10 cellular contexts compared by ENCODE assay signal in genomic region chr16:4800290-4801041, GRCh38. TPM values are rescaled to one million over a fixed set of nuclear protein-coding genes. Genes with fewer than 3 reads are reported as not detected.
DNase-seq lines count a peak whose midpoint lies in the region; ATAC-seq, FAIRE-seq and TF ChIP-seq lines count a peak whose summit lies in the region.
"Had no signal": no experiment of that assay in that cellular context is flagged by ENCODE, and none has a peak within 500 bp of the region (broad histone marks: within the 10 kb centered on the region; RNA-seq: fewer than 3 reads in every experiment).

No MANE protein-coding gene starts in this region.

- peak overlapping the region; percentile 60 for H3K27ac ChIP-seq in GM12878 (ENCODE audit: control insufficient read depth, insufficient read depth)
- H3K27ac ChIP-seq in esophagus muscularis mucosa (replicated peaks in 1 of 4), result peak overlapping the region in 1 of 4 donors; percentile 87

- no peaks in the 10 kb centered on the region for H3K79me2 ChIP-seq in GM12878 (ENCODE audit: control insufficient read depth, insufficient read depth, low read length)

- no peak for TF ChIP-seq CTCF in GM12878 (IDR thresholded peaks at IDR 0.05 in 2 of 3, conservative IDR thresholded peaks at IDR 0.05 in 1 of 3; ENCODE audit: control insufficient read depth in 2 of 3, extremely low read depth in 1 of 3, insufficient read depth in 1 of 3, low read depth in 3 of 3, low read length in 3 of 3)
- TF ChIP-seq CTCF in esophagus muscularis mucosa (IDR thresholded peaks at IDR 0.05), result no peak

- TF ChIP-seq RAD21 in GM12878 (IDR thresholded peaks at IDR 0.05; ENCODE audit: insufficient read depth, low read depth, low read length), result no peak

- H3K4me3 ChIP-seq in GM12878 (peak overlapping the region; percentile 72), esophagus muscularis mucosa (no peak overlapping the region)

- peak overlapping the region; percentile 97 for H3K4me2 ChIP-seq in GM12878 (ENCODE audit: control insufficient read depth, insufficient read depth)

- SMC1A ChIA-PET in GM12878 (lab: Charles Lee; ENCODE audit: uncharacterized antibody, unreplicated experiment), result interaction anchor here (1.3 to 1.4 kb wide), 3 partner anchors 8 to 66 kb away, joined by 4 to 5 read pairs (median 4); partner anchors contain the start of genes ANKS3, DNAAF8 and ZNF500

- in situ Hi-C loops in GM12878 (cut with MboI), result no loop called here

- intact Hi-C loops in GM12878 (cut with micrococcal nuclease; ENCODE audit: unreplicated experiment) (loop anchor here (10.0 kb wide), 2 partner anchors 154 to 186 kb away; partner anchors contain the start of genes SEC14L5 and UBALD1), esophagus muscularis mucosa (cut with DNase I) (loop anchor here (5.0 kb wide), 3 partner anchors 33 to 68 kb away; partner anchors contain the start of genes ANKS3, DNAAF8, GLYR1 and UBN1)

- no peaks in the 10 kb centered on the region for H4K20me1 ChIP-seq in GM12878 (ENCODE audit: control insufficient read depth, insufficient read depth)

- CTCF ChIA-PET in GM12878 (lab: Yijun Ruan, JAX), result interaction anchor here (1.0 to 1.3 kb wide), 3 partner anchors 31 to 156 kb away, joined by 3 to 4 read pairs (median 3); no protein-coding TSS in a partner anchor

- H3K9me3 ChIP-seq in GM12878 (replicated peaks; ENCODE audit: control insufficient read depth, insufficient read depth, low read length), result no peaks in the 10 kb centered on the region
- H3K9me3 ChIP-seq in esophagus muscularis mucosa, result no peaks in the 10 kb centered on the region

- no peaks in the 10 kb centered on the region for H3K9me3 Mint-ChIP-seq in memory B cell

- H3K36me3 ChIP-seq in GM12878 (ENCODE audit: control insufficient read depth in 2 of 2, insufficient read depth in 2 of 2, low read length in 1 of 2) (peaks cover 0 to 3% of the 10 kb centered on the region in 2 experiments; a peak in 2 of 4 replicates), esophagus muscularis mucosa (peaks cover 9 to 71% (median 56%) of the 10 kb centered on the region in 4 donors)

- peaks cover 2% of the 10 kb centered on the region for H3K36me3 Mint-ChIP-seq in memory B cell

- TF ChIP-seq POLR2A in GM12878 (IDR thresholded peaks at IDR 0.05; ENCODE audit: low read depth, low read length) (peak; percentile 77), esophagus muscularis mucosa (IDR thresholded peaks at IDR 0.05; ENCODE audit: low read depth) (no peak)

- RAD21 ChIA-PET in GM12878 (lab: Charles Lee; ENCODE audit: unreplicated experiment), result interaction anchor here (1.0 to 1.2 kb wide), 2 partner anchors 32 to 66 kb away, joined by 5 to 6 read pairs; partner anchors contain the start of genes ANKS3 and DNAAF8

- H3K9ac ChIP-seq in GM12878 (ENCODE audit: control insufficient read depth, insufficient read depth, low read length), result peak overlapping the region; percentile 59

- DNase-seq in DMS153 treated with DMSO at 0.1 percent for 48 hours (lab: John Stamatoyannopoulos, UW; ENCODE audit: unreplicated experiment) (peak; percentile 79), Kasumi-1 (lab: John Stamatoyannopoulos, UW) (peak; percentile 57 to 62), GM12878 (ENCODE audit: low read depth, low spot score) (no peak), memory B cell (ENCODE audit: low spot score in 2 of 2) (no peak), esophagus muscularis mucosa (ENCODE audit: extremely low spot score) (no peak), cortex of kidney (lab: John Stamatoyannopoulos, UW) (no peak)
- no peak for DNase-seq in stimulated activated CD4-positive, alpha-beta T cell treated with anti-CD3 and anti-CD28 coated beads, Interleukin-4, amount 100 ng/mL, for 4 hours

- H3K27ac Mint-ChIP-seq in memory B cell, result no peak overlapping the region

- TF ChIP-seq EP300 in GM12878 (IDR thresholded peaks at IDR 0.05; ENCODE audit: borderline replicate concordance in 1 of 2, control insufficient read depth in 1 of 2, low read depth in 2 of 2, low read length in 2 of 2) (no peak; a peak in 1 of 4 replicates), esophagus muscularis mucosa (IDR thresholded peaks at IDR 0.05) (no peak)

- peaks cover 20% of the 10 kb centered on the region for H3K4me1 ChIP-seq in GM12878 (ENCODE audit: control insufficient read depth, insufficient read depth, low read length)
- H3K4me1 ChIP-seq in esophagus muscularis mucosa, result peaks cover 31 to 47% (median 45%) of the 10 kb centered on the region in 4 donors

- peaks cover 8% of the 10 kb centered on the region for H3K4me1 Mint-ChIP-seq in memory B cell

- no peaks in the 10 kb centered on the region for H3K27me3 ChIP-seq in GM12878 (replicated peaks in 1 of 2; ENCODE audit: control insufficient read depth in 2 of 2, insufficient read depth in 2 of 2, low read length in 1 of 2)
- H3K27me3 ChIP-seq in esophagus muscularis mucosa, result no peaks in the 10 kb centered on the region

- peak overlapping the region; percentile 79 for H2AFZ ChIP-seq in GM12878 (ENCODE audit: control insufficient read depth, low read depth, low read length)

- ATAC-seq in GM12878 (peak; percentile 44), memory B cell (ENCODE audit: low read depth) (no peak), HG03565 (IDR thresholded peaks at IDR 0.05; ENCODE audit: unreplicated experiment) (no peak)

- POLR2A ChIA-PET in GM12878 (lab: Charles Lee), result interaction anchor here (1.7 to 2.1 kb wide), 2 partner anchors 32 to 66 kb away, joined by 5 to 8 read pairs; partner anchors contain the start of genes ANKS3 and DNAAF8

- H3K27me3 Mint-ChIP-seq in memory B cell, result no peaks in the 10 kb centered on the region

- peak overlapping the region; percentile 24 for H3K4me3 Mint-ChIP-seq in memory B cell

- peak; percentile 65 for FAIRE-seq in GM12878 (lab: Jason Lieb, UNC)
- FAIRE-seq: endothelial cell of umbilical vein had no signal

- 67% methylated on average over 17 of the region's 17 CpGs for WGBS in GM12878 (ENCODE audit: insufficient coverage, insufficient replicate concordance, low lambda C conversion rate, missing lambda C conversion rate)
- 61% methylated on average over 13 of the region's 17 CpGs for WGBS in esophagus muscularis mucosa

- BruUV-seq in GM12878 (replicated peaks; lab: Mats Ljungman, UMichigan), result no TSS peak

RNA-seq across cellular contexts. Expression of gene ROGDI, which starts 2.0 kb away (rescaled TPM):
- total RNA-seq in GM12878 (2013; cell fraction: nucleolus; rRNA removed), result 14.3 and 14.6 TPM in 2 replicates
- total RNA-seq in GM12878 (2014; rRNA removed) (11.6 and 15.9 TPM in 2 replicates), GM12878 (2014; rRNA removed; fragmentation: Illumina TruSeq; extraction: Trizol) (7.9 and 8.0 TPM in 2 replicates), GM12878 (2021) (13.7 and 14.7 TPM in 2 replicates), esophagus muscularis mucosa (10 to 100 TPM; 43.2 to 97.2 (median 77.6) TPM)
- 5.7 TPM for polyA plus RNA-seq in GM12878 (2011; ENCODE audit: low read depth)
- polyA plus RNA-seq in GM12878 (2011; rRNA removed) (8.5 and 12.9 TPM in 2 replicates), GM12878 (2014; fragmentation: Illumina TruSeq; extraction: Trizol) (1.9 and 7.6 TPM in 2 replicates), GM12878 (2014; fragmentation: Nextera tagmentation; extraction: Ambion mirVana) (1 to 10 TPM in 1 of 2 experiments, under 1 TPM in 1; 0.40 to 2.2 TPM), GM12878 (2014; rRNA removed) (21.3 and 22.8 TPM in 2 replicates), GM12878 (2016; fragmentation: Nextera tagmentation; extraction: Ambion mirVana) (10 to 100 TPM; 23.1 to 23.5 TPM)
- polyA plus RNA-seq in GM12878 (2011; cell fraction: cytosol; rRNA removed), result 20.4 and 28.6 TPM in 2 replicates
- 58.6 and 63.0 TPM in 2 replicates for polyA plus RNA-seq in GM12878 (2011; cell fraction: nucleus; rRNA removed)
- 18.5 and 22.9 TPM in 2 replicates for polyA plus RNA-seq in GM12878 (2012)
- polyA minus RNA-seq in GM12878 (2011; rRNA and poly(A)+ RNA removed), result 4.5 and 13.1 TPM in 2 replicates
- 4.7 and 8.5 TPM in 2 replicates for polyA minus RNA-seq in GM12878 (2011; cell fraction: cytosol; rRNA and poly(A)+ RNA removed)
- polyA minus RNA-seq in GM12878 (2011; cell fraction: nucleus; rRNA and poly(A)+ RNA removed), result 4.4 and 7.1 TPM in 2 replicates

RNA-seq across cellular contexts. Expression of gene SMIM22, which starts 5.3 kb away (rescaled TPM):
- not detected in 2 replicates for total RNA-seq in GM12878 (2013; cell fraction: nucleolus; rRNA removed)
- total RNA-seq in GM12878 (2014; rRNA removed) (not detected in 2 replicates), GM12878 (2014; rRNA removed; fragmentation: Illumina TruSeq; extraction: Trizol) (not detected in 2 replicates), GM12878 (2021) (0.61 TPM in 1 of 2 replicates, not detected in the other), esophagus muscularis mucosa (not detected)
- polyA plus RNA-seq in GM12878 (2011; ENCODE audit: low read depth), result not detected
- polyA plus RNA-seq in GM12878 (2011; rRNA removed) (0.26 and 0.83 TPM in 2 replicates), GM12878 (2014; fragmentation: Illumina TruSeq; extraction: Trizol) (not detected in 2 replicates), GM12878 (2014; fragmentation: Nextera tagmentation; extraction: Ambion mirVana) (not detected), GM12878 (2014; rRNA removed) (not detected in 2 replicates), GM12878 (2016; fragmentation: Nextera tagmentation; extraction: Ambion mirVana) (not detected)
- 1.3 TPM in 2 replicates for polyA plus RNA-seq in GM12878 (2011; cell fraction: cytosol; rRNA removed)
- 1.5 and 2.1 TPM in 2 replicates for polyA plus RNA-seq in GM12878 (2011; cell fraction: nucleus; rRNA removed)
- polyA plus RNA-seq in GM12878 (2012), result not detected in 2 replicates
- polyA minus RNA-seq in GM12878 (2011; rRNA and poly(A)+ RNA removed), result not detected in 2 replicates
- not detected in 2 replicates for polyA minus RNA-seq in GM12878 (2011; cell fraction: cytosol; rRNA and poly(A)+ RNA removed)
- not detected in 2 replicates for polyA minus RNA-seq in GM12878 (2011; cell fraction: nucleus; rRNA and poly(A)+ RNA removed)
- total RNA-seq: endothelial cell of umbilical vein, HT1080 had no signal
- polyA plus RNA-seq: endothelial cell of umbilical vein had no signal

RNA-seq across cellular contexts. Expression of gene SEPTIN12, which starts 12.3 kb away (rescaled TPM):
- total RNA-seq in GM12878 (2013; cell fraction: nucleolus; rRNA removed), result not detected in 2 replicates
- total RNA-seq in GM12878 (2014; rRNA removed), result not detected in 2 replicates
- not detected in 2 replicates for total RNA-seq in GM12878 (2014; rRNA removed; fragmentation: Illumina TruSeq; extraction: Trizol)
- not detected in 2 replicates for total RNA-seq in GM12878 (2021)
- polyA plus RNA-seq in GM12878 (2011; ENCODE audit: low read depth), result not detected
- not detected in 2 replicates for polyA plus RNA-seq in GM12878 (2011; rRNA removed)
- polyA plus RNA-seq in GM12878 (2011; cell fraction: cytosol; rRNA removed), result not detected in 2 replicates
- 0.24 TPM in 1 of 2 replicates, not detected in the other for polyA plus RNA-seq in GM12878 (2011; cell fraction: nucleus; rRNA removed)
- polyA plus RNA-seq in GM12878 (2012), result not detected in 2 replicates
- not detected in 2 replicates for polyA plus RNA-seq in GM12878 (2014; fragmentation: Illumina TruSeq; extraction: Trizol)
- polyA plus RNA-seq in GM12878 (2014; fragmentation: Nextera tagmentation; extraction: Ambion mirVana), result not detected
- polyA plus RNA-seq in GM12878 (2014; rRNA removed), result not detected in 2 replicates
- polyA plus RNA-seq in GM12878 (2016; fragmentation: Nextera tagmentation; extraction: Ambion mirVana), result not detected
- polyA minus RNA-seq in GM12878 (2011; rRNA and poly(A)+ RNA removed), result not detected in 2 replicates
- not detected in 2 replicates for polyA minus RNA-seq in GM12878 (2011; cell fraction: cytosol; rRNA and poly(A)+ RNA removed)
- not detected in 2 replicates for polyA minus RNA-seq in GM12878 (2011; cell fraction: nucleus; rRNA and poly(A)+ RNA removed)
- total RNA-seq in esophagus muscularis mucosa, result 1 to 10 TPM in 1 of 4 donors, not detected in 3; 1.7 TPM
- total RNA-seq: endothelial cell of umbilical vein, HT1080 had no signal
- polyA plus RNA-seq: endothelial cell of umbilical vein had no signal

RNA-seq across cellular contexts. Expression of gene ZNF500, which starts 33.5 kb away (rescaled TPM):
- 34.4 and 34.9 TPM in 2 replicates for total RNA-seq in GM12878 (2013; cell fraction: nucleolus; rRNA removed)
- 6.2 and 7.1 TPM in 2 replicates for total RNA-seq in GM12878 (2014; rRNA removed)
- 3.5 and 4.2 TPM in 2 replicates for total RNA-seq in GM12878 (2014; rRNA removed; fragmentation: Illumina TruSeq; extraction: Trizol)
- total RNA-seq in GM12878 (2021), result 9.5 and 13.1 TPM in 2 replicates
- polyA plus RNA-seq in GM12878 (2011; ENCODE audit: low read depth), result 2.3 TPM
- polyA plus RNA-seq in GM12878 (2011; rRNA removed), result 2.5 and 4.9 TPM in 2 replicates
- 5.6 and 7.4 TPM in 2 replicates for polyA plus RNA-seq in GM12878 (2011; cell fraction: cytosol; rRNA removed)
- 11.2 and 13.0 TPM in 2 replicates for polyA plus RNA-seq in GM12878 (2011; cell fraction: nucleus; rRNA removed)
- 3.8 and 4.8 TPM in 2 replicates for polyA plus RNA-seq in GM12878 (2012)
- 1.3 and 3.2 TPM in 2 replicates for polyA plus RNA-seq in GM12878 (2014; fragmentation: Illumina TruSeq; extraction: Trizol)
- polyA plus RNA-seq in GM12878 (2014; fragmentation: Nextera tagmentation; extraction: Ambion mirVana), result 1 to 10 TPM in 1 of 2 experiments, under 1 TPM in 1; 0.99 to 1.0 TPM
- 6.4 and 8.2 TPM in 2 replicates for polyA plus RNA-seq in GM12878 (2014; rRNA removed)
- polyA plus RNA-seq in GM12878 (2016; fragmentation: Nextera tagmentation; extraction: Ambion mirVana), result 1 to 10 TPM; 6.7 to 7.7 TPM
- polyA minus RNA-seq in GM12878 (2011; rRNA and poly(A)+ RNA removed), result 5.9 and 8.9 TPM in 2 replicates
- polyA minus RNA-seq in GM12878 (2011; cell fraction: cytosol; rRNA and poly(A)+ RNA removed), result 2.3 and 2.9 TPM in 2 replicates
- polyA minus RNA-seq in GM12878 (2011; cell fraction: nucleus; rRNA and poly(A)+ RNA removed), result 4.4 and 11.5 TPM in 2 replicates
- total RNA-seq in esophagus muscularis mucosa, result 10 to 100 TPM in 2 of 4 donors, 1 to 10 TPM in 2; 7.5 to 19.4 (median 13.9) TPM

RNA-seq across cellular contexts. Expression of gene GLYR1, which starts 46.6 kb away (rescaled TPM):
- total RNA-seq in GM12878 (2013; cell fraction: nucleolus; rRNA removed), result 63.8 and 64.6 TPM in 2 replicates
- 31.1 and 40.9 TPM in 2 replicates for total RNA-seq in GM12878 (2014; rRNA removed)
- 48.8 and 50.3 TPM in 2 replicates for total RNA-seq in GM12878 (2014; rRNA removed; fragmentation: Illumina TruSeq; extraction: Trizol)
- 81.9 and 90.2 TPM in 2 replicates for total RNA-seq in GM12878 (2021)
- 18.7 TPM for polyA plus RNA-seq in GM12878 (2011; ENCODE audit: low read depth)
- polyA plus RNA-seq in GM12878 (2011; rRNA removed), result 49.7 and 50.4 TPM in 2 replicates
- 46.6 and 56.8 TPM in 2 replicates for polyA plus RNA-seq in GM12878 (2011; cell fraction: cytosol; rRNA removed)
- polyA plus RNA-seq in GM12878 (2011; cell fraction: nucleus; rRNA removed), result 46.2 and 60.9 TPM in 2 replicates
- polyA plus RNA-seq in GM12878 (2012), result 31.8 and 36.9 TPM in 2 replicates
- polyA plus RNA-seq in GM12878 (2014; fragmentation: Illumina TruSeq; extraction: Trizol), result 82.7 and 83.3 TPM in 2 replicates
- polyA plus RNA-seq in GM12878 (2014; fragmentation: Nextera tagmentation; extraction: Ambion mirVana), result 10 to 100 TPM in 1 of 2 experiments, 1 to 10 TPM in 1; 7.3 to 10.1 TPM
- polyA plus RNA-seq in GM12878 (2014; rRNA removed), result 69.7 and 74.8 TPM in 2 replicates
- polyA plus RNA-seq in GM12878 (2016; fragmentation: Nextera tagmentation; extraction: Ambion mirVana), result 10 to 100 TPM; 63.9 to 68.9 TPM
- 34.6 and 53.1 TPM in 2 replicates for polyA minus RNA-seq in GM12878 (2011; rRNA and poly(A)+ RNA removed)
- polyA minus RNA-seq in GM12878 (2011; cell fraction: cytosol; rRNA and poly(A)+ RNA removed), result 14.2 and 14.7 TPM in 2 replicates
- 26.4 and 31.8 TPM in 2 replicates for polyA minus RNA-seq in GM12878 (2011; cell fraction: nucleus; rRNA and poly(A)+ RNA removed)
- 100 to 1,000 TPM in 2 of 4 donors, 10 to 100 TPM in 2; 81.8 to 111 (median 98.8) TPM for total RNA-seq in esophagus muscularis mucosa

Comparison
In these comparisons a context has a peak if more than half of its experiments do, and no peak if none do; other contexts are left out.
1. DNase-seq: peak in DMS153 treated with DMSO at 0.1 percent for 48 hours (single experiment) and Kasumi-1 (2 of 2); none in GM12878 (single experiment), memory B cell (0 of 2), esophagus muscularis mucosa (single experiment), cortex of kidney (single experiment) and stimulated activated CD4-positive, alpha-beta T cell treated with anti-CD3 and anti-CD28 coated beads, Interleukin-4, amount 100 ng/mL, for 4 hours (0 of 2).